ENCODE assay signal across 1 cellular context in the genomic region with DNA sequence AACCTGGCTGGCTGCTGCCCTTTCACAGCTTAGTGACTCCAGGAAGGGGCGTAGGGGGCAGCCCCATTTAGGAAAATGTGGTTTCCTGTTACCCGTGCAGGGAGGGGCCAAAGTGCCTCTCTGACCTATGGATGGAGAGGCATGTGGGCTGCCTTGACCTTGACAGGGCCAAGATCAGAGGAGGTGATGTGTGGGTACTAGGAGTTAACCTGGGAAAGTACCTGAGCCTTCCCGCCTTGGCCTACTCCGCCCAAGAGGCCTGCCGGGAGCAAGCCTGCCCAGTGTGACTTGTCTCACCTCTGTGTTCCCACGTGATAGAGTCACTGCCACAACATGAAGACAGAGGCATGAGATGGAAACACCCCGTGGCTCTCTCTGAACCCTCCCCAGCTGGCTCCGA.
TF ChIP-seq lines count a peak whose summit lies in the region.

No MANE protein-coding gene starts in this region.

TF ChIP-seq in GM23338, 12 proteins besides CTCF, POLR2A, EP300 and RAD21 (continued from another document):
- TF ChIP-seq, protein P1, sequence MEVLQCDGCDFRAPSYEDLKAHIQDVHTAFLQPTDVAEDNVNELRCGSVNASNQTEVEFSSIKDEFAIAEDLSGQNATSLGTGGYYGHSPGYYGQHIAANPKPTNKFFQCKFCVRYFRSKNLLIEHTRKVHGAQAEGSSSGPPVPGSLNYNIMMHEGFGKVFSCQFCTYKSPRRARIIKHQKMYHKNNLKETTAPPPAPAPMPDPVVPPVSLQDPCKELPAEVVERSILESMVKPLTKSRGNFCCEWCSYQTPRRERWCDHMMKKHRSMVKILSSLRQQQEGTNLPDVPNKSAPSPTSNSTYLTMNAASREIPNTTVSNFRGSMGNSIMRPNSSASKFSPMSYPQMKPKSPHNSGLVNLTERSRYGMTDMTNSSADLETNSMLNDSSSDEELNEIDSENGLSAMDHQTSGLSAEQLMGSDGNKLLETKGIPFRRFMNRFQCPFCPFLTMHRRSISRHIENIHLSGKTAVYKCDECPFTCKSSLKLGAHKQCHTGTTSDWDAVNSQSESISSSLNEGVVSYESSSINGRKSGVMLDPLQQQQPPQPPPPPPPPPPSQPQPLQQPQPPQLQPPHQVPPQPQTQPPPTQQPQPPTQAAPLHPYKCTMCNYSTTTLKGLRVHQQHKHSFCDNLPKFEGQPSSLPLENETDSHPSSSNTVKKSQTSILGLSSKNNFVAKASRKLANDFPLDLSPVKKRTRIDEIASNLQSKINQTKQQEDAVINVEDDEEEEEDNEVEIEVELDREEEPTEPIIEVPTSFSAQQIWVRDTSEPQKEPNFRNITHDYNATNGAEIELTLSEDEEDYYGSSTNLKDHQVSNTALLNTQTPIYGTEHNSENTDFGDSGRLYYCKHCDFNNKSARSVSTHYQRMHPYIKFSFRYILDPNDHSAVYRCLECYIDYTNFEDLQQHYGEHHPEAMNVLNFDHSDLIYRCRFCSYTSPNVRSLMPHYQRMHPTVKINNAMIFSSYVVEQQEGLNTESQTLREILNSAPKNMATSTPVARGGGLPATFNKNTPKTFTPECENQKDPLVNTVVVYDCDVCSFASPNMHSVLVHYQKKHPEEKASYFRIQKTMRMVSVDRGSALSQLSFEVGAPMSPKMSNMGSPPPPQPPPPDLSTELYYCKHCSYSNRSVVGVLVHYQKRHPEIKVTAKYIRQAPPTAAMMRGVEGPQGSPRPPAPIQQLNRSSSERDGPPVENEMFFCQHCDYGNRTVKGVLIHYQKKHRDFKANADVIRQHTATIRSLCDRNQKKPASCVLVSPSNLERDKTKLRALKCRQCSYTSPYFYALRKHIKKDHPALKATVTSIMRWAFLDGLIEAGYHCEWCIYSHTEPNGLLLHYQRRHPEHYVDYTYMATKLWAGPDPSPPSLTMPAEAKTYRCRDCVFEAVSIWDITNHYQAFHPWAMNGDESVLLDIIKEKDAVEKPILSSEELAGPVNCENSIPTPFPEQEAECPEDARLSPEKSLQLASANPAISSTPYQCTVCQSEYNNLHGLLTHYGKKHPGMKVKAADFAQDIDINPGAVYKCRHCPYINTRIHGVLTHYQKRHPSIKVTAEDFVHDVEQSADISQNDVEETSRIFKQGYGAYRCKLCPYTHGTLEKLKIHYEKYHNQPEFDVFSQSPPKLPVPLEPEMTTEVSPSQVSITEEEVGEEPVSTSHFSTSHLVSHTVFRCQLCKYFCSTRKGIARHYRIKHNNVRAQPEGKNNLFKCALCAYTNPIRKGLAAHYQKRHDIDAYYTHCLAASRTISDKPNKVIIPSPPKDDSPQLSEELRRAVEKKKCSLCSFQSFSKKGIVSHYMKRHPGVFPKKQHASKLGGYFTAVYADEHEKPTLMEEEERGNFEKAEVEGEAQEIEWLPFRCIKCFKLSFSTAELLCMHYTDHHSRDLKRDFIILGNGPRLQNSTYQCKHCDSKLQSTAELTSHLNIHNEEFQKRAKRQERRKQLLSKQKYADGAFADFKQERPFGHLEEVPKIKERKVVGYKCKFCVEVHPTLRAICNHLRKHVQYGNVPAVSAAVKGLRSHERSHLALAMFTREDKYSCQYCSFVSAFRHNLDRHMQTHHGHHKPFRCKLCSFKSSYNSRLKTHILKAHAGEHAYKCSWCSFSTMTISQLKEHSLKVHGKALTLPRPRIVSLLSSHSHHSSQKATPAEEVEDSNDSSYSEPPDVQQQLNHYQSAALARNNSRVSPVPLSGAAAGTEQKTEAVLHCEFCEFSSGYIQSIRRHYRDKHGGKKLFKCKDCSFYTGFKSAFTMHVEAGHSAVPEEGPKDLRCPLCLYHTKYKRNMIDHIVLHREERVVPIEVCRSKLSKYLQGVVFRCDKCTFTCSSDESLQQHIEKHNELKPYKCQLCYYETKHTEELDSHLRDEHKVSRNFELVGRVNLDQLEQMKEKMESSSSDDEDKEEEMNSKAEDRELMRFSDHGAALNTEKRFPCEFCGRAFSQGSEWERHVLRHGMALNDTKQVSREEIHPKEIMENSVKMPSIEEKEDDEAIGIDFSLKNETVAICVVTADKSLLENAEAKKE (CRISPR knock-in tag; IDR thresholded peaks at IDR 0.05) = no peak
- TF ChIP-seq JUNB (IDR thresholded peaks at IDR 0.05; ENCODE audit: unreplicated experiment) (no peak), POLR2AphosphoS5 (IDR thresholded peaks at IDR 0.05; ENCODE audit: low read depth) (no peak)
